Comparison of ENCODE assay signal across 33 cellular contexts in the genomic region with DNA sequence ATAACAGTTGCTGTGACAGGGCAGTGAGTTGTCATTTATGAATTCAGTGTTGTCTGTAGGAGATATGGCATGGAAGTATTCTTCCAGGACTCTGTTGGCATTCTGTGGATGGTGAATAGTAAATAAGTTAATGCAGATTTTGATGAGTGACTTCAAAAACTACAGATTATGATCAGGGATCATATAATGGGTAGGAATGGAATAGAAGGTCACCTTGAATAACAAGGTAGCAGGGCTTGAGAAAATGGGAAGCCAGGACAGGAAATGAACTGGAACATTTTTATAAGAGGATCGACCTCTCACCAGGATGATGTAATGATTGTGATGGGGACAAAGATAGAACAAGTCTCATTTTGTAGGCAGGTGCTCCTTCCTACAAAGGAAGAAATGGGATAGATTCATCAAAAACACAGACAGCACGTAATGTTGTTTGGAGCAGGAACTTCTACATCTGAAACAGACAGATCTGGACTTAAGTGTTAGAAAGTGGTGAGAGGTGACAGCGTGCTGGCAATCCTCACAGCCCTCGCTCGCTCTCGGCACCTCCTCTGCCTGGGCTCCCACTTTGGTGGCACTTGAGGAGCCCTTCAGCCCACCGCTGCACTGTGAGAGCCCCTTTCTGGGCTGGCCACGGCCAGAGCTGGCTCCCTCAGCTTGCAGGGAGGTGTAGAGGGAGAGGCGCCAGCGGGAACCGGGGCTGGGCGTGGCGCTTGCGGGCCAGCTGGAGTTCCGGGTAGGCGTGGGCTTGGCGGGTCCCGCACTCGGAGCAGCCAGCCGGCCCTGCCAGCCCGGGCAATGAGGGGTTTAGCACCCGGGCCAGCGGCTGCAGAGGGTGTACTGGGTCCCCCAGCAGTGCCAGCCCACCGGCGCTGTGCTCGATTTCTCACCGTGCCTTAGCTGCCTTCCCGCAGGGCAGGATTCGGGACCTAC. TPM values are rescaled to one million over a fixed set of nuclear protein-coding genes. Genes with fewer than 3 reads are reported as not detected.
A peak's percentile ranks its signal among the peaks of the same experiment; 100 is the strongest.
DNase-seq lines count a peak whose midpoint lies in the region; ATAC-seq and TF ChIP-seq lines count a peak whose summit lies in the region.
"Had no signal": no experiment of that assay in that cellular context is flagged by ENCODE, and none has a peak within 500 bp of the region (broad histone marks: within the 10 kb centered on the region; RNA-seq: fewer than 3 reads in every experiment).

No MANE protein-coding gene starts in this region.

- no peak for ATAC-seq in GM23338
- ATAC-seq: activated CD4-positive, CD25-positive, alpha-beta regulatory T cell treated with anti-CD3 and anti-CD28 coated beads, Interleukin-2, amount 50 U/mL, for 24 hours; heart right ventricle; lower lobe of right lung; psoas muscle; stimulated activated effector memory CD8-positive, alpha-beta T cell treated with anti-CD3 and anti-CD28 coated beads, Interleukin-12 subunit alpha, Interleukin-12 subunit beta, amount 100 ng/mL, for 72 hours had no signal

- H3K4me3 Mint-ChIP-seq in GM23338 = no peak overlapping the region; the same call in 2 of the 3 replicates
- H3K4me3 Mint-ChIP-seq in dendritic cell treated with granulocyte-macrophage colony-stimulating factor and Interleukin-4, amounts not matched to agents 40 ng/mL and 50 ng/mL, for 4 days = peak overlapping the region; percentile 55
- H3K4me3 Mint-ChIP-seq: central memory CD8-positive, alpha-beta T cell; stimulated activated effector memory CD8-positive, alpha-beta T cell treated with anti-CD3 and anti-CD28 coated beads, Interleukin-12 subunit alpha, Interleukin-12 subunit beta, amount 100 ng/mL, for 72 hours; T-helper 1 cell treated with Interleukin-12 subunit alpha and Interleukin-12 subunit beta and Interleukin-4 antibody, amounts not matched to agents 30 μg/mL and 1 μg/mL, for 36 hours; type B pancreatic cell had no signal

- H3K27ac Mint-ChIP-seq in GM23338 = no peak overlapping the region
- no peak overlapping the region for H3K27ac Mint-ChIP-seq in dendritic cell treated with granulocyte-macrophage colony-stimulating factor and Interleukin-4, amounts not matched to agents 40 ng/mL and 50 ng/mL, for 4 days
- H3K27ac Mint-ChIP-seq: stimulated activated effector memory CD8-positive, alpha-beta T cell treated with anti-CD3 and anti-CD28 coated beads, Interleukin-12 subunit alpha, Interleukin-12 subunit beta, amount 100 ng/mL, for 72 hours; T-helper 1 cell treated with Interleukin-12 subunit alpha and Interleukin-12 subunit beta and Interleukin-4 antibody, amounts not matched to agents 30 μg/mL and 1 μg/mL, for 36 hours; type B pancreatic cell had no signal

- H2AFZ ChIP-seq in GM23338 = 0 out of 2 replicates have a peak overlapping the region, but pooled peaks have one; percentile 32

- H3K36me3 ChIP-seq in BLaER1 (no peaks in the 10 kb centered on the region), GM23338 (ENCODE audit: insufficient read depth) (no peaks in the 10 kb centered on the region)
- H3K36me3 ChIP-seq: heart right ventricle, lower lobe of right lung had no signal

- H3K4me1 ChIP-seq in BLaER1 = peaks cover 25% of the 10 kb centered on the region
- H3K4me1 ChIP-seq in GM23338 (ENCODE audit: insufficient read depth) = no peaks in the 10 kb centered on the region
- H3K4me1 ChIP-seq: lower lobe of right lung, psoas muscle had no signal

- intact Hi-C loops in dendritic cell treated with granulocyte-macrophage colony-stimulating factor and Interleukin-4, amounts not matched to agents 40 ng/mL and 50 ng/mL, for 4 days (cut with micrococcal nuclease) = no loop called here

- H3K27me3 Mint-ChIP-seq in GM23338 (ENCODE audit: insufficient read depth, low read depth, poor library complexity) = peaks cover 3% of the 10 kb centered on the region
- no peaks in the 10 kb centered on the region for H3K27me3 Mint-ChIP-seq in dendritic cell treated with granulocyte-macrophage colony-stimulating factor and Interleukin-4, amounts not matched to agents 40 ng/mL and 50 ng/mL, for 4 days
- H3K27me3 Mint-ChIP-seq: type B pancreatic cell had no signal

- H3K27me3 ChIP-seq in BLaER1 (no peaks in the 10 kb centered on the region), GM23338 (ENCODE audit: insufficient read depth) (no peaks in the 10 kb centered on the region)

- DNase-seq in GM23338 (ENCODE audit: low spot score) (no peak), NCI-H69 (lab: John Stamatoyannopoulos, UW) (peak; percentile 45), amygdala (lab: John Stamatoyannopoulos, UW) (no peak), NCI-H1436 (lab: John Stamatoyannopoulos, UW) (no peak), cerebellar nuclear complex (lab: John Stamatoyannopoulos, UW) (no peak)
- DNase-seq: activated CD4-positive, alpha-beta T cell treated with anti-CD3 and anti-CD28 coated beads, Interleukin-2, amount 50 U/mL, for 4 hours; activated T-cell treated with anti-CD3 and anti-CD28 coated beads, Interleukin-2, amount 50 U/mL, for 48 hours; Calu3; dorsolateral prefrontal cortex; foreskin melanocyte; heart right ventricle; lower lobe of right lung; naive thymus-derived CD8-positive, alpha-beta T cell; NCI-H1417; NCI-H2081 treated with DMSO at 0.1 percent for 48 hours; NCI-H446; NCI-H82; occipital lobe; psoas muscle; SK-N-SH; substantia nigra had no signal

- peaks cover 7% of the 10 kb centered on the region; the same call in 2 of the 3 replicates for H3K36me3 Mint-ChIP-seq in GM23338 (ENCODE audit: low read depth)
- H3K36me3 Mint-ChIP-seq in dendritic cell treated with granulocyte-macrophage colony-stimulating factor and Interleukin-4, amounts not matched to agents 40 ng/mL and 50 ng/mL, for 4 days (ENCODE audit: low read depth) = no peaks in the 10 kb centered on the region
- H3K36me3 Mint-ChIP-seq: naive thymus-derived CD8-positive, alpha-beta T cell; stimulated activated effector memory CD8-positive, alpha-beta T cell treated with anti-CD3 and anti-CD28 coated beads, Interleukin-12 subunit alpha, Interleukin-12 subunit beta, amount 100 ng/mL, for 72 hours; type B pancreatic cell had no signal

- peaks cover 14% of the 10 kb centered on the region for H3K9me3 ChIP-seq in BLaER1
- H3K9me3 ChIP-seq: heart right ventricle, lower lobe of right lung, psoas muscle, SK-N-SH had no signal

- H3K27ac ChIP-seq in BLaER1 = peak overlapping the region; percentile 22; the same call in 1 of the 2 replicates
- H3K27ac ChIP-seq in GM23338 (ENCODE audit: low read depth) = no peak overlapping the region
- H3K27ac ChIP-seq: dorsolateral prefrontal cortex, heart right ventricle, KMS-11, lower lobe of right lung, psoas muscle, RWPE1 had no signal

- H3K79me2 ChIP-seq in GM23338 (replicated peaks; ENCODE audit: insufficient read depth) = no peaks in the 10 kb centered on the region

- no peak overlapping the region for H3K4me3 ChIP-seq in BLaER1
- H3K4me3 ChIP-seq in GM23338 = no peak overlapping the region
- H3K4me3 ChIP-seq: dorsolateral prefrontal cortex, lower lobe of right lung, psoas muscle had no signal

- H3K4me1 Mint-ChIP-seq in GM23338 = peaks cover 13% of the 10 kb centered on the region
- peaks cover 23% of the 10 kb centered on the region for H3K4me1 Mint-ChIP-seq in dendritic cell treated with granulocyte-macrophage colony-stimulating factor and Interleukin-4, amounts not matched to agents 40 ng/mL and 50 ng/mL, for 4 days (ENCODE audit: low read depth)
- H3K4me1 Mint-ChIP-seq: central memory CD8-positive, alpha-beta T cell; stimulated activated effector memory CD8-positive, alpha-beta T cell treated with anti-CD3 and anti-CD28 coated beads, Interleukin-12 subunit alpha, Interleukin-12 subunit beta, amount 100 ng/mL, for 72 hours had no signal

- H3K9me2 ChIP-seq in GM23338 (ENCODE audit: insufficient read depth) = 0 out of 2 replicates have a peak, but pooled peaks cover 3% of the 10 kb centered on the region
- H3K9me2 ChIP-seq: SK-N-SH had no signal

- no peaks in the 10 kb centered on the region for H3F3A ChIP-seq in GM23338 (replicated peaks; ENCODE audit: low read depth)

- H3K4me2 ChIP-seq in BLaER1 (no peak overlapping the region), GM23338 (no peak overlapping the region)
- H3K4me2 ChIP-seq: KMS-11, SK-N-SH had no signal

- no peak overlapping the region for H3K9ac ChIP-seq in BLaER1
- H3K9ac ChIP-seq: KMS-11, SK-N-SH had no signal

- no peak for TF ChIP-seq CTCF in GM23338 (conservative IDR thresholded peaks at IDR 0.05; ENCODE audit: low read depth in 2 of 2)

- H3K9me3 Mint-ChIP-seq in GM23338 = peaks cover 12% of the 10 kb centered on the region; the same call in 2 of the 3 replicates
- no peaks in the 10 kb centered on the region for H3K9me3 Mint-ChIP-seq in dendritic cell treated with granulocyte-macrophage colony-stimulating factor and Interleukin-4, amounts not matched to agents 40 ng/mL and 50 ng/mL, for 4 days
- H3K9me3 Mint-ChIP-seq: central memory CD8-positive, alpha-beta T cell; naive thymus-derived CD8-positive, alpha-beta T cell; stimulated activated effector memory CD8-positive, alpha-beta T cell treated with anti-CD3 and anti-CD28 coated beads, Interleukin-12 subunit alpha, Interleukin-12 subunit beta, amount 100 ng/mL, for 72 hours; T-helper 1 cell treated with Interleukin-12 subunit alpha and Interleukin-12 subunit beta and Interleukin-4 antibody, amounts not matched to agents 30 μg/mL and 1 μg/mL, for 36 hours; type B pancreatic cell had no signal

- no peaks in the 10 kb centered on the region for H4K20me1 ChIP-seq in BLaER1
- no peaks in the 10 kb centered on the region for H4K20me1 ChIP-seq in GM23338 (replicated peaks; ENCODE audit: insufficient read depth)

TF ChIP-seq in GM23338, 12 proteins besides CTCF, POLR2A, EP300 and RAD21 (continues in another document):
- TF ChIP-seq CREB1 (CRISPR knock-in tag; IDR thresholded peaks at IDR 0.05; ENCODE audit: low read depth) (no peak), NANOG (IDR thresholded peaks at IDR 0.05; ENCODE audit: borderline replicate concordance) (no peak), ZNF331 (CRISPR knock-in tag; IDR thresholded peaks at IDR 0.05; ENCODE audit: low read depth) (no peak), EZH2 (IDR thresholded peaks at IDR 0.05; ENCODE audit: low read depth, unreplicated experiment) (no peak)
- TF ChIP-seq, protein P1, sequence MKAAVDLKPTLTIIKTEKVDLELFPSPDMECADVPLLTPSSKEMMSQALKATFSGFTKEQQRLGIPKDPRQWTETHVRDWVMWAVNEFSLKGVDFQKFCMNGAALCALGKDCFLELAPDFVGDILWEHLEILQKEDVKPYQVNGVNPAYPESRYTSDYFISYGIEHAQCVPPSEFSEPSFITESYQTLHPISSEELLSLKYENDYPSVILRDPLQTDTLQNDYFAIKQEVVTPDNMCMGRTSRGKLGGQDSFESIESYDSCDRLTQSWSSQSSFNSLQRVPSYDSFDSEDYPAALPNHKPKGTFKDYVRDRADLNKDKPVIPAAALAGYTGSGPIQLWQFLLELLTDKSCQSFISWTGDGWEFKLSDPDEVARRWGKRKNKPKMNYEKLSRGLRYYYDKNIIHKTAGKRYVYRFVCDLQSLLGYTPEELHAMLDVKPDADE (IDR thresholded peaks at IDR 0.05) = no peak

RNA-seq across cellular contexts. Expression of gene SSR1, which starts 30.8 kb away (rescaled TPM):
- 70.2 and 96.8 TPM in 2 replicates for total RNA-seq in GM23338 (2014; rRNA removed; shearing (Covaris generic))
- polyA plus RNA-seq in GM23338 (2016; fragmentation: Nextera tagmentation; extraction: Ambion mirVana) = 59.3 and 65.3 TPM in 2 replicates

RNA-seq across cellular contexts. Expression of gene CAGE1, which starts 45.7 kb away (rescaled TPM):
- 0.07 and 0.08 TPM in 2 replicates for total RNA-seq in GM23338 (2014; rRNA removed; shearing (Covaris generic))
- polyA plus RNA-seq in GM23338 (2016; fragmentation: Nextera tagmentation; extraction: Ambion mirVana) = 0.12 TPM in 1 of 2 replicates, not detected in the other
- total RNA-seq: Calu3, H4, kidney epithelial cell, lower lobe of right lung, psoas muscle had no signal
- polyA plus RNA-seq: adipose tissue; heart right ventricle; naive thymus-derived CD8-positive, alpha-beta T cell; SK-N-SH had no signal

RNA-seq across cellular contexts. Expression of gene RIOK1, which starts 45.8 kb away (rescaled TPM):
- total RNA-seq in GM23338 (2014; rRNA removed; shearing (Covaris generic)) = 15.5 and 15.7 TPM in 2 replicates
- polyA plus RNA-seq in GM23338 (2016; fragmentation: Nextera tagmentation; extraction: Ambion mirVana) = 26.4 and 34.3 TPM in 2 replicates
